Comparison of ENCODE assay signal across 9 cellular contexts in the genomic region with DNA sequence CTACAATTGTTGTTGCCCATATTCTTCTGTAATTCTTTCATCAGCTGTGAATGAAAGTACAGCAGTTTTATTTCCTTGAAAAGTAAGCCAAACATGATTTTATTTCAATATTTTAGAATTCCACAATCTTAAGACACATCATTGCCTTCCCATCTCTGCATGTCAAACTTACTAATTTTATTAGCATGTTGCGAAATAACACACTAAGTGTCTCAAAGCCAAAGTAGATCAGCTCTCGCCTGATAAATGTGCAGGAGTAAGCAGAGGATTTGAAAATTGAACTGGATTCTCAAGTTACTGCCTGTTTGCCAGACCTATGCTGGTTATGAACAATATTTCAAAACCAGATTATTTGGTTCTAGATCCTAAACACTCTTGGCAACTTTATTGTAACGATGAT. TPM values are rescaled to one million over a fixed set of nuclear protein-coding genes. Genes with fewer than 3 reads are reported as not detected.
DNase-seq lines count a peak whose midpoint lies in the region; ATAC-seq, FAIRE-seq and TF ChIP-seq lines count a peak whose summit lies in the region.
"Had no signal": no experiment of that assay in that cellular context is flagged by ENCODE, and none has a peak within 500 bp of the region (broad histone marks: within the 10 kb centered on the region; RNA-seq: fewer than 3 reads in every experiment).

No MANE protein-coding gene starts in this region.

- peaks cover 99% of the 10 kb centered on the region for H3K4me1 ChIP-seq in CD8-positive, alpha-beta T cell (ENCODE audit: insufficient read depth, low read length)
- H3K4me1 ChIP-seq in MM.1S (ENCODE audit: low read length), result peaks cover 32% of the 10 kb centered on the region
- peaks cover 5 to 10% (median 8%) of the 10 kb centered on the region in 4 experiments; a peak in 6 of 7 replicates for H3K4me1 ChIP-seq in H1 (replicated peaks in 1 of 4; ENCODE audit: control insufficient read depth in 3 of 4, insufficient read depth in 4 of 4, low read length in 3 of 4)
- H3K4me1 ChIP-seq in psoas muscle, result peaks cover 79% of the 10 kb centered on the region

- H4K20me1 ChIP-seq in MM.1S (ENCODE audit: insufficient read depth, low read length), result no peaks in the 10 kb centered on the region
- no peaks in the 10 kb centered on the region for H4K20me1 ChIP-seq in H1 (replicated peaks in 1 of 2; ENCODE audit: control insufficient read depth in 1 of 2, insufficient read depth in 2 of 2, low read length in 2 of 2)

- peak overlapping the region; percentile 65 for H3K4me3 Mint-ChIP-seq in CD8-positive, alpha-beta T cell
- H3K4me3 Mint-ChIP-seq: mesothelial cell of epicardium had no signal

- H3K56ac ChIP-seq in H1 (replicated peaks; ENCODE audit: insufficient read length, low read depth, low read length), result no peak overlapping the region

- H3K9ac ChIP-seq in MM.1S (ENCODE audit: low read length), result no peak overlapping the region
- H3K9ac ChIP-seq in H1 (replicated peaks in 1 of 4; ENCODE audit: extremely low read depth in 1 of 4, low read depth in 3 of 4, low read length in 3 of 4), result no peak overlapping the region

- peak overlapping the region; percentile 94 for H3K27ac Mint-ChIP-seq in CD8-positive, alpha-beta T cell
- H3K27ac Mint-ChIP-seq: mesothelial cell of epicardium had no signal

- TF ChIP-seq RAD21 in H1 (IDR thresholded peaks at IDR 0.05 in 1 of 2, conservative IDR thresholded peaks at IDR 0.05 in 1 of 2; ENCODE audit: low read depth in 2 of 2, low read length in 2 of 2), result no peak

- FAIRE-seq in H1 (lab: Jason Lieb, UNC), result no peak

- peak overlapping the region; percentile 4 for H3K4me3 ChIP-seq in CD8-positive, alpha-beta T cell (ENCODE audit: low read depth, low read length)
- H3K4me3 ChIP-seq in MM.1S (ENCODE audit: low read length), result no peak overlapping the region
- no peak overlapping the region for H3K4me3 ChIP-seq in H1 (ENCODE audit: extremely low read depth in 1 of 4, insufficient read depth in 2 of 4, low read depth in 3 of 4, low read length in 4 of 4)
- no peak overlapping the region for H3K4me3 ChIP-seq in psoas muscle
- no peak overlapping the region for H3K4me3 ChIP-seq in MG63

- no peaks in the 10 kb centered on the region for H3K27me3 Mint-ChIP-seq in CD8-positive, alpha-beta T cell (ENCODE audit: low read depth)

- no peak overlapping the region for H2BK5ac ChIP-seq in H1 (ENCODE audit: low read depth, low read length)

- no peak overlapping the region for H2AK5ac ChIP-seq in H1 (ENCODE audit: low read depth, low read length)

- no peak overlapping the region for H2BK20ac ChIP-seq in H1 (ENCODE audit: low read length)

- H4K5ac ChIP-seq in H1 (ENCODE audit: insufficient read length, low read depth, low read length), result no peak overlapping the region

- no peak for TF ChIP-seq POLR2A in H1 (IDR thresholded peaks at IDR 0.05; ENCODE audit: control extremely low read depth in 1 of 2, low read depth in 2 of 2, low read length in 2 of 2)

- 92% methylated on average over 3 of the region's 3 CpGs; no CpG with 5 or more reads in 1 of the 2 experiments for WGBS in H1 (ENCODE audit: extremely low coverage in 1 of 2, insufficient coverage in 1 of 2, insufficient read length in 1 of 2, insufficient replicate concordance in 2 of 2, low coverage in 1 of 2, low lambda C conversion rate in 2 of 2, missing lambda C conversion rate in 1 of 2), 2 experiments
- 31 to 50% (median 31%) methylated on average over 3 of the region's 3 CpGs for WGBS in psoas muscle, 3 donors

- H3K4me2 ChIP-seq in MM.1S (ENCODE audit: low read depth, low read length) (peak overlapping the region; percentile 46), H1 (ENCODE audit: insufficient read depth in 1 of 2, low read depth in 2 of 2, low read length in 2 of 2) (no peak overlapping the region)

- intact Hi-C loops in CD8-positive, alpha-beta T cell (cut with DNase I, micrococcal nuclease), result loop anchor here in 1 of 2 experiments (5.0 kb wide), 1 partner anchor 35 kb away; no protein-coding TSS in a partner anchor
- intact Hi-C loops in psoas muscle (cut with DNase I), result no loop called here

- no peak overlapping the region for H3K14ac ChIP-seq in H1 (ENCODE audit: insufficient read length)

- H3K36me3 ChIP-seq in CD8-positive, alpha-beta T cell (ENCODE audit: insufficient read depth, low read length), result no peaks in the 10 kb centered on the region
- H3K36me3 ChIP-seq in MM.1S (replicated peaks; ENCODE audit: insufficient read depth, low read length) (no peaks in the 10 kb centered on the region), H1 (ENCODE audit: control insufficient read depth in 2 of 4, insufficient read depth in 4 of 4, low read length in 3 of 4) (no peaks in the 10 kb centered on the region; a peak in 1 of 8 replicates), psoas muscle (ENCODE audit: insufficient read depth in 1 of 2, low read depth in 1 of 2) (no peaks in the 10 kb centered on the region), MG63 (peaks cover 6% of the 10 kb centered on the region; the same call in 1 of the 2 replicates)

- H3K27me3 ChIP-seq in CD8-positive, alpha-beta T cell (ENCODE audit: insufficient read depth, low read length), result no peaks in the 10 kb centered on the region
- H3K27me3 ChIP-seq in MM.1S (replicated peaks; ENCODE audit: insufficient read depth, low read length) (no peaks in the 10 kb centered on the region), H1 (replicated peaks in 1 of 4; ENCODE audit: control insufficient read depth in 3 of 4, extremely low read depth in 1 of 4, insufficient read depth in 3 of 4, low read length in 3 of 4) (no peaks in the 10 kb centered on the region), psoas muscle (ENCODE audit: insufficient read depth in 3 of 3, low read length in 2 of 3) (no peaks in the 10 kb centered on the region), MG63 (no peaks in the 10 kb centered on the region)

- no peak overlapping the region for H2BK12ac ChIP-seq in H1 (ENCODE audit: low read depth, low read length)

- no peaks in the 10 kb centered on the region for H3F3A ChIP-seq in MM.1S (ENCODE audit: insufficient read depth, low read length)

- no peak for ATAC-seq in CD8-positive, alpha-beta T cell
- no peak for ATAC-seq in psoas muscle

- H2AFZ ChIP-seq in MM.1S (ENCODE audit: low read length) (no peak overlapping the region), H1 (ENCODE audit: low read length) (no peak overlapping the region)

- H3K23ac ChIP-seq in H1 (ENCODE audit: insufficient read length), result no peak overlapping the region

- no peak for TF ChIP-seq CTCF in CD8-positive, alpha-beta T cell (IDR thresholded peaks at IDR 0.05)
- no peak for TF ChIP-seq CTCF in MM.1S (IDR thresholded peaks at IDR 0.05; ENCODE audit: low read length)
- TF ChIP-seq CTCF in H1 (IDR thresholded peaks at IDR 0.05; ENCODE audit: control extremely low read depth in 1 of 3, insufficient read depth in 1 of 3, low read depth in 1 of 3, low read length in 3 of 3), result no peak
- no peak for TF ChIP-seq CTCF in psoas muscle (IDR thresholded peaks at IDR 0.05)

- peaks cover 97% of the 10 kb centered on the region for H3K4me1 Mint-ChIP-seq in CD8-positive, alpha-beta T cell (ENCODE audit: low read depth)

- H4K8ac ChIP-seq in H1 (ENCODE audit: extremely low read depth, insufficient read depth, low read length), result no peak overlapping the region

- peaks cover 76% of the 10 kb centered on the region for H3K79me2 ChIP-seq in MM.1S (ENCODE audit: low read length)
- H3K79me2 ChIP-seq in H1 (ENCODE audit: control insufficient read depth in 1 of 2, insufficient read depth in 2 of 2, low read length in 2 of 2), result peaks cover 0 to 68% of the 10 kb centered on the region in 2 experiments; a peak in 3 of 4 replicates

- no peak for DNase-seq in CD8-positive, alpha-beta T cell
- DNase-seq in MM.1S (no peak), H1 (ENCODE audit: low read depth in 1 of 2, low spot score in 2 of 2) (no peak), psoas muscle (no peak), activated gamma-delta T cell treated with Interleukin-2 at 50 U/mL for 16 hours (no peak), midbrain (lab: John Stamatoyannopoulos, UW) (no peak), MG63 (no peak)
- no peak for DNase-seq in activated CD4-positive, CD25-positive, alpha-beta regulatory T cell treated with anti-CD3 and anti-CD28 coated beads, Interleukin-2, amount 50 U/mL, for 72 hours

- no peaks in the 10 kb centered on the region for H3K9me3 ChIP-seq in CD8-positive, alpha-beta T cell (ENCODE audit: low read length)
- H3K9me3 ChIP-seq in MM.1S (replicated peaks; ENCODE audit: insufficient read depth, low read length) (no peaks in the 10 kb centered on the region), H1 (ENCODE audit: insufficient read depth in 2 of 2, low read depth in 1 of 2, low read length in 1 of 2) (no peaks in the 10 kb centered on the region), psoas muscle (peaks cover 4% of the 10 kb centered on the region), MG63 (no peaks in the 10 kb centered on the region; the same call in 1 of the 2 replicates)

- POLR2A ChIA-PET in CD8-positive, alpha-beta T cell (lab: Charles Lee), result interaction anchor here (0.6 to 3.6 kb wide), 13 partner anchors 12 to 46 kb away, joined by 3 to 24 read pairs (median 4); a partner anchor contains a TSS
- POLR2A ChIA-PET in H1 (lab: Charles Lee; ENCODE audit: partially characterized antibody), result no interaction called here

- no peak overlapping the region for H2BK15ac ChIP-seq in H1 (ENCODE audit: low read length)

- TF ChIP-seq EP300 in H1 (IDR thresholded peaks at IDR 0.05; ENCODE audit: borderline replicate concordance in 1 of 2, low read depth in 2 of 2, low read length in 2 of 2), result no peak

- H2BK120ac ChIP-seq in H1 (replicated peaks; ENCODE audit: low read depth, low read length), result no peak overlapping the region

- 0 out of 2 replicates have a peak, but pooled peaks cover 2% of the 10 kb centered on the region for H3K79me1 ChIP-seq in H1 (ENCODE audit: low read depth, low read length)

- H3K36me3 Mint-ChIP-seq in CD8-positive, alpha-beta T cell, result peaks cover 62% of the 10 kb centered on the region

- H3K9me2 ChIP-seq in MM.1S (replicated peaks; ENCODE audit: insufficient read depth, low read length), result no peaks in the 10 kb centered on the region

- CTCF ChIA-PET in CD8-positive, alpha-beta T cell (lab: Charles Lee), result interaction anchor here (0.7 to 4.3 kb wide), 9 partner anchors 9 to 435 kb away, joined by 3 to 21 read pairs (median 4); a partner anchor contains a TSS
- CTCF ChIA-PET in H1 (lab: Charles Lee; ENCODE audit: partially characterized antibody), result interaction anchor here (0.5 kb wide), 1 partner anchor 32 kb away, joined by 3 read pairs; no protein-coding TSS in a partner anchor

- H3K18ac ChIP-seq in H1 (ENCODE audit: extremely low read depth, low read length), result no peak overlapping the region

- H3K23me2 ChIP-seq in H1 (ENCODE audit: low read depth, low read length), result no peaks in the 10 kb centered on the region

- no peak overlapping the region for H3K4ac ChIP-seq in H1 (replicated peaks; ENCODE audit: insufficient read length, low read depth, low read length)

- peak overlapping the region; percentile 43 for H3K27ac ChIP-seq in CD8-positive, alpha-beta T cell (ENCODE audit: low read depth, low read length)
- H3K27ac ChIP-seq in MM.1S (ENCODE audit: low read length), result peak overlapping the region; percentile 33; the same call in 1 of the 2 replicates
- no peak overlapping the region for H3K27ac ChIP-seq in H1 (ENCODE audit: low read depth, low read length)
- H3K27ac ChIP-seq in psoas muscle, result peak overlapping the region; percentile 83

- no peak overlapping the region for H4K91ac ChIP-seq in H1 (replicated peaks; ENCODE audit: insufficient read length, low read length)

- H3K9me3 Mint-ChIP-seq in CD8-positive, alpha-beta T cell, result no peaks in the 10 kb centered on the region
- H3K9me3 Mint-ChIP-seq: mesothelial cell of epicardium had no signal

RNA-seq across cellular contexts. Expression of a gene that starts 25.7 kb away (rescaled TPM):
- total RNA-seq in CD8-positive, alpha-beta T cell, result 100 to 1,000 TPM; 191 to 197 TPM
- total RNA-seq in H1 (2021; fragmentation: NEBNext Ultra II Directional; extraction: Animal tissue kit (Norgen Biotek cat#: 25700)), result 6.7 and 7.4 TPM in 2 replicates
- polyA plus RNA-seq in H1 (2011; rRNA removed) (3.6 and 4.2 TPM in 2 replicates), psoas muscle (10 to 100 TPM; 19.7 to 58.8 (median 23.4) TPM)
- polyA plus RNA-seq in H1 (2011; cell fraction: cytosol; rRNA removed), result 4.2 TPM
- polyA plus RNA-seq in H1 (2011; cell fraction: nucleus; rRNA removed), result 5.1 TPM
- polyA plus RNA-seq in H1 (2012, experiment 1 of 2), result 3.4 to 4.3 TPM (median 4.2 TPM) in 4 replicates
- polyA plus RNA-seq in H1 (2012, experiment 2 of 2), result 0.56 TPM
- 9.3 TPM for polyA plus RNA-seq in H1 (2013, experiment 1 of 2)
- 11.1 TPM for polyA plus RNA-seq in H1 (2013, experiment 2 of 2)
- polyA minus RNA-seq in H1 (2011; rRNA and poly(A)+ RNA removed), result 16.0 and 17.2 TPM in 2 replicates
- 4.8 TPM for polyA minus RNA-seq in H1 (2011; cell fraction: cytosol; rRNA and poly(A)+ RNA removed)
- polyA minus RNA-seq in H1 (2011; cell fraction: nucleus; rRNA and poly(A)+ RNA removed), result 15.0 TPM
- 10 to 100 TPM; 36.0 to 51.8 (median 44.6) TPM for total RNA-seq in psoas muscle
- total RNA-seq in MG63 (2014; rRNA removed; shearing (Covaris generic); ENCODE audit: low replicate concordance), result 28.9 and 32.1 TPM in 2 replicates
